20 cellular contexts compared by ENCODE assay signal in genomic region chr13:63972328-63972727, GRCh38.
DNase-seq lines count a peak whose midpoint lies in the region; FAIRE-seq and TF ChIP-seq lines count a peak whose summit lies in the region.
"Had no signal": no experiment of that assay in that cellular context is flagged by ENCODE, and none has a peak within 500 bp of the region (broad histone marks: within the 10 kb centered on the region; RNA-seq: fewer than 3 reads in every experiment).

No MANE protein-coding gene starts in this region.

- H3K4me3 Mint-ChIP-seq in activated CD4-positive, alpha-beta T cell treated with anti-CD3 and anti-CD28 coated beads, Interleukin-2, amount 10 ng/mL, durations not matched to agents 7 days and 5 days = no peak overlapping the region
- H3K4me3 Mint-ChIP-seq: B cell; CD14-positive monocyte; CD4-positive, alpha-beta memory T cell; CD4-positive, CD25-positive, alpha-beta regulatory T cell; CD8-positive, alpha-beta memory T cell had no signal

- TF ChIP-seq POLR2A in endothelial cell of umbilical vein (IDR thresholded peaks at IDR 0.05; ENCODE audit: low read depth, low read length) = no peak

- no peak overlapping the region for H3K9ac ChIP-seq in endothelial cell of umbilical vein (replicated peaks; ENCODE audit: extremely low read depth, insufficient read depth, low read length)
- H3K9ac ChIP-seq: BLaER1 treated with 17β-estradiol and CSF1 and Interleukin-3, amounts not matched to agents 10 nM and 100 nM had no signal

- H3K4me1 ChIP-seq in endothelial cell of umbilical vein (ENCODE audit: control insufficient read depth, extremely low read depth, insufficient read depth, low read length) (no peaks in the 10 kb centered on the region), osteoblast (ENCODE audit: insufficient read depth, low read length) (no peaks in the 10 kb centered on the region)
- H3K4me1 ChIP-seq: A549 had no signal

- BruUV-seq in endothelial cell of umbilical vein (replicated peaks; lab: Mats Ljungman, UMichigan) = no TSS peak

- TF ChIP-seq CTCF in C4-2B (conservative IDR thresholded peaks at IDR 0.05) = no peak
- TF ChIP-seq CTCF in LNCaP clone FGC (IDR thresholded peaks at IDR 0.05; ENCODE audit: control insufficient read depth, extremely low read depth, insufficient read depth) = no peak
- TF ChIP-seq CTCF in endothelial cell of umbilical vein (IDR thresholded peaks at IDR 0.05; ENCODE audit: extremely low read depth in 1 of 2, insufficient read depth in 1 of 2, low read depth in 1 of 2, low read length in 2 of 2) = no peak
- TF ChIP-seq CTCF in osteoblast (IDR thresholded peaks at IDR 0.05; ENCODE audit: extremely low read depth, low read depth, low read length) = no peak
- no peak for TF ChIP-seq CTCF in D721Med (IDR thresholded peaks at IDR 0.05; ENCODE audit: insufficient read depth, missing control alignments)

- H3K36me3 ChIP-seq in endothelial cell of umbilical vein (ENCODE audit: control insufficient read depth in 2 of 2, extremely low read depth in 1 of 2, insufficient read depth in 2 of 2, low read length in 2 of 2) (no peaks in the 10 kb centered on the region), osteoblast (ENCODE audit: insufficient read depth, low read length) (no peaks in the 10 kb centered on the region)
- H3K36me3 ChIP-seq: BLaER1 treated with 17β-estradiol and CSF1 and Interleukin-3, amounts not matched to agents 10 nM and 100 nM had no signal

- CTCF ChIA-PET in endothelial cell of umbilical vein (lab: Charles Lee) = no interaction called here
- CTCF ChIA-PET in activated CD4-positive, alpha-beta T cell treated with anti-CD3 and anti-CD28 coated beads, Interleukin-2, amount 10 ng/mL, durations not matched to agents 7 days and 5 days (lab: Charles Lee) = no interaction called here

- peak overlapping the region; percentile 53; the same call in 1 of the 2 replicates for H3K27ac ChIP-seq in C4-2B
- H3K27ac ChIP-seq in endothelial cell of umbilical vein (ENCODE audit: insufficient read depth, low read depth, low read length) = no peak overlapping the region
- H3K27ac ChIP-seq in osteoblast (ENCODE audit: low read depth, low read length) = no peak overlapping the region
- H3K27ac ChIP-seq: 22Rv1; A549; BLaER1 treated with 17β-estradiol and CSF1 and Interleukin-3, amounts not matched to agents 10 nM and 100 nM had no signal

- H3K4me3 ChIP-seq in LNCaP clone FGC (ENCODE audit: low read depth, low read length) (no peak overlapping the region), endothelial cell of umbilical vein (replicated peaks in 1 of 3; ENCODE audit: insufficient read depth in 1 of 3, low read depth in 1 of 3, low read length in 3 of 3) (no peak overlapping the region), osteoblast (ENCODE audit: insufficient read depth, low read length) (no peak overlapping the region)
- H3K4me3 ChIP-seq: A549; BLaER1 treated with 17β-estradiol and CSF1 and Interleukin-3, amounts not matched to agents 10 nM and 100 nM had no signal

- no peaks in the 10 kb centered on the region for H3K27me3 Mint-ChIP-seq in activated CD4-positive, alpha-beta T cell treated with anti-CD3 and anti-CD28 coated beads, Interleukin-2, amount 10 ng/mL, durations not matched to agents 7 days and 5 days
- H3K27me3 Mint-ChIP-seq: B cell; CD4-positive, alpha-beta memory T cell; CD4-positive, CD25-positive, alpha-beta regulatory T cell; CD8-positive, alpha-beta memory T cell had no signal

- H3K36me3 Mint-ChIP-seq in activated CD4-positive, alpha-beta T cell treated with anti-CD3 and anti-CD28 coated beads, Interleukin-2, amount 10 ng/mL, durations not matched to agents 7 days and 5 days (ENCODE audit: low read depth) = no peaks in the 10 kb centered on the region
- H3K36me3 Mint-ChIP-seq: CD14-positive monocyte; CD4-positive, alpha-beta memory T cell; CD4-positive, CD25-positive, alpha-beta regulatory T cell; CD8-positive, alpha-beta memory T cell had no signal

- dilution Hi-C loops in endothelial cell of umbilical vein (cut with MboI; ENCODE audit: extremely low pct_ligation_motif_present, low sequenced_read_pairs) = no loop called here

- POLR2A ChIA-PET in endothelial cell of umbilical vein (lab: Charles Lee) = no interaction called here
- POLR2A ChIA-PET in activated CD4-positive, alpha-beta T cell treated with anti-CD3 and anti-CD28 coated beads, Interleukin-2, amount 10 ng/mL, durations not matched to agents 7 days and 5 days (lab: Charles Lee) = no interaction called here

- H3K27ac Mint-ChIP-seq in activated CD4-positive, alpha-beta T cell treated with anti-CD3 and anti-CD28 coated beads, Interleukin-2, amount 10 ng/mL, durations not matched to agents 7 days and 5 days = no peak overlapping the region
- H3K27ac Mint-ChIP-seq: B cell; CD14-positive monocyte; CD4-positive, alpha-beta memory T cell; CD4-positive, CD25-positive, alpha-beta regulatory T cell; CD8-positive, alpha-beta memory T cell had no signal

- H3K27me3 ChIP-seq in endothelial cell of umbilical vein (ENCODE audit: control insufficient read depth in 2 of 2, insufficient read depth in 2 of 2, low read length in 2 of 2) = no peaks in the 10 kb centered on the region
- H3K27me3 ChIP-seq in osteoblast (ENCODE audit: insufficient read depth, low read length) = no peaks in the 10 kb centered on the region
- H3K27me3 ChIP-seq: BLaER1 treated with 17β-estradiol and CSF1 and Interleukin-3, amounts not matched to agents 10 nM and 100 nM had no signal

- no peaks in the 10 kb centered on the region for H3K9me1 ChIP-seq in endothelial cell of umbilical vein (replicated peaks; ENCODE audit: control insufficient read depth, extremely low read depth, insufficient read depth, low read length)

- no peaks in the 10 kb centered on the region for H3K4me1 Mint-ChIP-seq in activated CD4-positive, alpha-beta T cell treated with anti-CD3 and anti-CD28 coated beads, Interleukin-2, amount 10 ng/mL, durations not matched to agents 7 days and 5 days
- H3K4me1 Mint-ChIP-seq: B cell; CD14-positive monocyte; CD4-positive, alpha-beta memory T cell; CD4-positive, CD25-positive, alpha-beta regulatory T cell; CD8-positive, alpha-beta memory T cell had no signal

- no peaks in the 10 kb centered on the region for H3K9me3 ChIP-seq in endothelial cell of umbilical vein (replicated peaks; ENCODE audit: control insufficient read depth, insufficient read depth, low read length)
- peaks cover 2% of the 10 kb centered on the region for H3K9me3 ChIP-seq in osteoblast (ENCODE audit: low read depth, low read length)
- H3K9me3 ChIP-seq: A549; BLaER1 treated with 17β-estradiol and CSF1 and Interleukin-3, amounts not matched to agents 10 nM and 100 nM had no signal

- FAIRE-seq in endothelial cell of umbilical vein (lab: Jason Lieb, UNC) (no peak), D721Med (lab: Jason Lieb, UNC) (no peak)
- FAIRE-seq: A549, GM12891 had no signal

- H3K9me3 Mint-ChIP-seq in activated CD4-positive, alpha-beta T cell treated with anti-CD3 and anti-CD28 coated beads, Interleukin-2, amount 10 ng/mL, durations not matched to agents 7 days and 5 days = peaks cover 14% of the 10 kb centered on the region

- H3K4me2 ChIP-seq in endothelial cell of umbilical vein (ENCODE audit: insufficient read depth, low read length) (no peak overlapping the region), osteoblast (ENCODE audit: insufficient read depth, low read length) (no peak overlapping the region)
- H3K4me2 ChIP-seq: A549; BLaER1 treated with 17β-estradiol and CSF1 and Interleukin-3, amounts not matched to agents 10 nM and 100 nM had no signal

- no peak overlapping the region for H2AFZ ChIP-seq in endothelial cell of umbilical vein (ENCODE audit: low read depth, low read length)
- H2AFZ ChIP-seq in osteoblast (ENCODE audit: low read length) = no peak overlapping the region

- intact Hi-C loops in endothelial cell of umbilical vein (cut with micrococcal nuclease) = no loop called here

- no peaks in the 10 kb centered on the region for H4K20me1 ChIP-seq in endothelial cell of umbilical vein (replicated peaks; ENCODE audit: control insufficient read depth, extremely low read depth, insufficient read depth, low read length)
- H4K20me1 ChIP-seq in osteoblast (ENCODE audit: insufficient read depth, low read length) = no peaks in the 10 kb centered on the region
- H4K20me1 ChIP-seq: BLaER1 treated with 17β-estradiol and CSF1 and Interleukin-3, amounts not matched to agents 10 nM and 100 nM had no signal

- peak; percentile 72 for DNase-seq in LNCaP clone FGC (ENCODE audit: low read depth)
- DNase-seq in endothelial cell of umbilical vein (ENCODE audit: low read depth, low spot score) = peak; percentile 15
- DNase-seq in osteoblast (ENCODE audit: insufficient read length, low spot score, missing footprints) = peak; percentile 0
- DNase-seq in occipital lobe (lab: John Stamatoyannopoulos, UW) = no peak
- DNase-seq in D721Med (ENCODE audit: insufficient read length, low spot score) = no peak
- DNase-seq in activated CD4-positive, alpha-beta T cell treated with anti-CD3 and anti-CD28 coated beads, Interleukin-2, amount 10 ng/mL, durations not matched to agents 7 days and 5 days = no peak
- DNase-seq: AML-193; CD4-positive, alpha-beta memory T cell; CD4-positive, CD25-positive, alpha-beta regulatory T cell; CD8-positive, alpha-beta memory T cell; COR-L47; DMS79 treated with DMSO at 0.1 percent for 48 hours; GF-D8 had no signal

- H3K79me2 ChIP-seq in endothelial cell of umbilical vein (ENCODE audit: control insufficient read depth, insufficient read depth, low read length) (no peaks in the 10 kb centered on the region), osteoblast (ENCODE audit: insufficient read depth, low read length) (no peaks in the 10 kb centered on the region)

TF ChIP-seq in endothelial cell of umbilical vein, 7 proteins besides CTCF, POLR2A, EP300 and RAD21:
- TF ChIP-seq POLR2AphosphoS5 (IDR thresholded peaks at IDR 0.05; ENCODE audit: insufficient read depth, low read depth, low read length) (no peak), MAX (IDR thresholded peaks at IDR 0.05; ENCODE audit: insufficient read depth, insufficient read length) (no peak), GATA2 (IDR thresholded peaks at IDR 0.05; ENCODE audit: insufficient read depth, insufficient read length, low read depth, low read length) (no peak), JUN (IDR thresholded peaks at IDR 0.05; ENCODE audit: borderline replicate concordance, insufficient read depth, insufficient read length, low read depth) (no peak), EZH2 (IDR thresholded peaks at IDR 0.05; ENCODE audit: borderline replicate concordance, low read depth, low read length, severe bottlenecking) (no peak), FOS (IDR thresholded peaks at IDR 0.05; ENCODE audit: borderline replicate concordance, insufficient read depth, low read length) (no peak), MYC (IDR thresholded peaks at IDR 0.05; ENCODE audit: low read depth, low read length) (no peak)
TF ChIP-seq in endothelial cell of umbilical vein: peak in this region for 0.

Comparison
In these comparisons a context has a peak if more than half of its experiments do, and no peak if none do; other contexts are left out.
1. DNase-seq: peak in LNCaP clone FGC (single experiment), endothelial cell of umbilical vein (single experiment) and osteoblast (single experiment); none in occipital lobe (single experiment), D721Med (single experiment) and activated CD4-positive, alpha-beta T cell treated with anti-CD3 and anti-CD28 coated beads, Interleukin-2, amount 10 ng/mL, durations not matched to agents 7 days and 5 days (single experiment).